In the genomic region with DNA sequence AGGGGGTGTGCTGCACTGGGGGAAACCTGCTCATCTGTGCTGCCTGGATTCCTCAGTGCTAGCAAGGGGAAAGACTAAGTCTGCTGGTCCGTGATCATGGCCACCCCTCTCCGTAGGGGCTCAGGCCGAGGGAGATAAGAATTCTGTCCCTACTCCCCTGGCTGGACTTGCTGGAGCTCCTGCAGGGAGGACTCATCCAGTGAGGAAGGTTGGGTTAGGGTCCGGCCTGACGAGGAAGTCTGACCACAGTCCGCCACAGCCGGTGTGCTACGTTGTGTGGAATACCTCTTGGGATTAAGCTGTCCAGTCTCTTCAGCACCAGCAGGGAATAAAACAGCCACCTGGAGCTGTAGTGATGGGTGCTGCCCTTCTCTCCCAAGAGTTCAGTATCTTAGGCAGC, we compare ENCODE assay signal across 15 cellular contexts.
A peak's percentile ranks its signal among the peaks of the same experiment; 100 is the strongest.
DNase-seq lines count a peak whose midpoint lies in the region; ATAC-seq, FAIRE-seq and TF ChIP-seq lines count a peak whose summit lies in the region.
"Had no signal": no experiment of that assay in that cellular context is flagged by ENCODE, and none has a peak within 500 bp of the region (broad histone marks: within the 10 kb centered on the region; RNA-seq: fewer than 3 reads in every experiment).

No MANE protein-coding gene starts in this region.

- DNase-seq in left ventricle myocardium superior = peak; percentile 10
- no peak for DNase-seq in Right ventricle myocardium superior
- no peak for DNase-seq in H1 (ENCODE audit: low read depth in 1 of 2, low spot score in 2 of 2)
- DNase-seq in osteoblast (ENCODE audit: insufficient read length, low spot score, missing footprints) = peak; percentile 0
- DNase-seq in GM03348 (ENCODE audit: low spot score) = no peak
- DNase-seq in GM13976 (ENCODE audit: low spot score) = no peak
- DNase-seq: ACHN; CD4-positive, CD25-positive, alpha-beta regulatory T cell; DMS 273 treated with DMSO at 0.1 percent for 48 hours; GM23248; H7 had no signal

- no peaks in the 10 kb centered on the region for H3K23me2 ChIP-seq in H1 (ENCODE audit: low read depth, low read length)

- no peak overlapping the region for H2BK20ac ChIP-seq in H1 (ENCODE audit: low read length)

- POLR2A ChIA-PET in H1 (lab: Charles Lee; ENCODE audit: partially characterized antibody) = no interaction called here

- no peak overlapping the region for H4K91ac ChIP-seq in H1 (replicated peaks; ENCODE audit: insufficient read length, low read length)

- CTCF ChIA-PET in H1 (lab: Charles Lee; ENCODE audit: partially characterized antibody) = no interaction called here

- intact Hi-C loops in left ventricle myocardium superior (cut with micrococcal nuclease) (no loop called here), Right ventricle myocardium superior (cut with DNase I) (no loop called here)

- H2AK5ac ChIP-seq in H1 (ENCODE audit: low read depth, low read length) = no peak overlapping the region

- H2BK12ac ChIP-seq in H1 (ENCODE audit: low read depth, low read length) = no peak overlapping the region

- WGBS in H1 (ENCODE audit: extremely low coverage in 1 of 2, insufficient coverage in 1 of 2, insufficient read length in 1 of 2, insufficient replicate concordance in 2 of 2, low coverage in 1 of 2, low lambda C conversion rate in 2 of 2, missing lambda C conversion rate in 1 of 2), 2 experiments = 91% methylated on average over 8 of the region's 8 CpGs; no CpG with 5 or more reads in 1 of the 2 experiments

- no peak for FAIRE-seq in H1 (lab: Jason Lieb, UNC)
- FAIRE-seq: GM12878 had no signal

- H4K8ac ChIP-seq in H1 (ENCODE audit: extremely low read depth, insufficient read depth, low read length) = peak overlapping the region; percentile 79; the same call in 1 of the 2 replicates

- H2BK15ac ChIP-seq in H1 (ENCODE audit: low read length) = no peak overlapping the region

- H3K14ac ChIP-seq in H1 (ENCODE audit: insufficient read length) = no peak overlapping the region

- in situ Hi-C loops in GM13976 (cut with MboI; ENCODE audit: low sequenced_read_pairs, unreplicated experiment) = no loop called here

- no peaks in the 10 kb centered on the region for H4K20me1 ChIP-seq in H1 (replicated peaks in 1 of 2; ENCODE audit: control insufficient read depth in 1 of 2, insufficient read depth in 2 of 2, low read length in 2 of 2)
- no peaks in the 10 kb centered on the region for H4K20me1 ChIP-seq in osteoblast (ENCODE audit: insufficient read depth, low read length)
- H4K20me1 ChIP-seq: BLaER1 treated with 17β-estradiol and CSF1 and Interleukin-3, amounts not matched to agents 10 nM and 100 nM had no signal

- no peak overlapping the region for H2BK5ac ChIP-seq in H1 (ENCODE audit: low read depth, low read length)

- H3K79me2 ChIP-seq in H1 (ENCODE audit: control insufficient read depth in 1 of 2, insufficient read depth in 2 of 2, low read length in 2 of 2) (no peaks in the 10 kb centered on the region), osteoblast (ENCODE audit: insufficient read depth, low read length) (no peaks in the 10 kb centered on the region)

- H3K4me3 ChIP-seq in H1 (ENCODE audit: extremely low read depth in 1 of 4, insufficient read depth in 2 of 4, low read depth in 3 of 4, low read length in 4 of 4) (no peak overlapping the region), osteoblast (ENCODE audit: insufficient read depth, low read length) (no peak overlapping the region)
- H3K4me3 ChIP-seq: BLaER1 treated with 17β-estradiol and CSF1 and Interleukin-3, amounts not matched to agents 10 nM and 100 nM; GM12878; GM23248 had no signal

- H2BK120ac ChIP-seq in H1 (replicated peaks; ENCODE audit: low read depth, low read length) = no peak overlapping the region

- TF ChIP-seq POLR2A in H1 (IDR thresholded peaks at IDR 0.05; ENCODE audit: control extremely low read depth in 1 of 2, low read depth in 2 of 2, low read length in 2 of 2) = no peak

- no peaks in the 10 kb centered on the region for H3K27me3 ChIP-seq in H1 (replicated peaks in 1 of 4; ENCODE audit: control insufficient read depth in 3 of 4, extremely low read depth in 1 of 4, insufficient read depth in 3 of 4, low read length in 3 of 4)
- no peaks in the 10 kb centered on the region for H3K27me3 ChIP-seq in osteoblast (ENCODE audit: insufficient read depth, low read length)
- H3K27me3 ChIP-seq: BLaER1 treated with 17β-estradiol and CSF1 and Interleukin-3, amounts not matched to agents 10 nM and 100 nM had no signal

- H3K27ac ChIP-seq in H1 (ENCODE audit: low read depth, low read length) (no peak overlapping the region), osteoblast (ENCODE audit: low read depth, low read length) (no peak overlapping the region)
- H3K27ac ChIP-seq: BLaER1 treated with 17β-estradiol and CSF1 and Interleukin-3, amounts not matched to agents 10 nM and 100 nM; GM23248; HL-60 had no signal

- H3K18ac ChIP-seq in H1 (ENCODE audit: extremely low read depth, low read length) = no peak overlapping the region

- H3K9me3 ChIP-seq in H1 (ENCODE audit: insufficient read depth in 2 of 2, low read depth in 1 of 2, low read length in 1 of 2) = no peaks in the 10 kb centered on the region
- H3K9me3 ChIP-seq in osteoblast (ENCODE audit: low read depth, low read length) = peaks cover 6% of the 10 kb centered on the region
- H3K9me3 ChIP-seq: BLaER1 treated with 17β-estradiol and CSF1 and Interleukin-3, amounts not matched to agents 10 nM and 100 nM had no signal

- no peaks in the 10 kb centered on the region for H3K4me1 ChIP-seq in H1 (replicated peaks in 1 of 4; ENCODE audit: control insufficient read depth in 3 of 4, insufficient read depth in 4 of 4, low read length in 3 of 4)
- no peaks in the 10 kb centered on the region for H3K4me1 ChIP-seq in osteoblast (ENCODE audit: insufficient read depth, low read length)
- H3K4me1 ChIP-seq: BLaER1 treated with 17β-estradiol and CSF1 and Interleukin-3, amounts not matched to agents 10 nM and 100 nM had no signal

- H3K4ac ChIP-seq in H1 (replicated peaks; ENCODE audit: insufficient read length, low read depth, low read length) = no peak overlapping the region

- ATAC-seq in left ventricle myocardium superior (no peak), Right ventricle myocardium superior (ENCODE audit: poor library complexity) (no peak), HG03432 (IDR thresholded peaks at IDR 0.05; ENCODE audit: unreplicated experiment) (no peak)
- ATAC-seq: GM12878 had no signal

- no peaks in the 10 kb centered on the region for H3K79me1 ChIP-seq in H1 (ENCODE audit: low read depth, low read length)

- no peak for TF ChIP-seq EP300 in H1 (IDR thresholded peaks at IDR 0.05; ENCODE audit: borderline replicate concordance in 1 of 2, low read depth in 2 of 2, low read length in 2 of 2)

- no peak overlapping the region for H4K5ac ChIP-seq in H1 (ENCODE audit: insufficient read length, low read depth, low read length)

- H3K36me3 ChIP-seq in H1 (ENCODE audit: control insufficient read depth in 2 of 4, insufficient read depth in 4 of 4, low read length in 3 of 4) = no peaks in the 10 kb centered on the region
- no peaks in the 10 kb centered on the region for H3K36me3 ChIP-seq in osteoblast (ENCODE audit: insufficient read depth, low read length)
- H3K36me3 ChIP-seq: BLaER1 treated with 17β-estradiol and CSF1 and Interleukin-3, amounts not matched to agents 10 nM and 100 nM had no signal

- H3K4me2 ChIP-seq in H1 (ENCODE audit: insufficient read depth in 1 of 2, low read depth in 2 of 2, low read length in 2 of 2) = no peak overlapping the region
- H3K4me2 ChIP-seq in osteoblast (ENCODE audit: insufficient read depth, low read length) = no peak overlapping the region
- H3K4me2 ChIP-seq: BLaER1 treated with 17β-estradiol and CSF1 and Interleukin-3, amounts not matched to agents 10 nM and 100 nM had no signal

- H2AFZ ChIP-seq in H1 (ENCODE audit: low read length) (no peak overlapping the region), osteoblast (ENCODE audit: low read length) (no peak overlapping the region)
- H2AFZ ChIP-seq: GM23248 had no signal

- no peak for TF ChIP-seq CTCF in H1 (IDR thresholded peaks at IDR 0.05; ENCODE audit: control extremely low read depth in 1 of 3, insufficient read depth in 1 of 3, low read depth in 1 of 3, low read length in 3 of 3)
- TF ChIP-seq CTCF in osteoblast (IDR thresholded peaks at IDR 0.05; ENCODE audit: extremely low read depth, low read depth, low read length) = no peak
- TF ChIP-seq CTCF in GM13976 (IDR thresholded peaks at IDR 0.05; ENCODE audit: borderline replicate concordance, control extremely low read depth, extremely low read depth, insufficient read depth, missing control alignments) = no peak

- no peak overlapping the region for H3K9ac ChIP-seq in H1 (replicated peaks in 1 of 4; ENCODE audit: extremely low read depth in 1 of 4, low read depth in 3 of 4, low read length in 3 of 4)
- H3K9ac ChIP-seq: BLaER1 treated with 17β-estradiol and CSF1 and Interleukin-3, amounts not matched to agents 10 nM and 100 nM; GM23248 had no signal

- H3K23ac ChIP-seq in H1 (ENCODE audit: insufficient read length) = no peak overlapping the region

- no peak for TF ChIP-seq RAD21 in H1 (IDR thresholded peaks at IDR 0.05 in 1 of 2, conservative IDR thresholded peaks at IDR 0.05 in 1 of 2; ENCODE audit: low read depth in 2 of 2, low read length in 2 of 2)

- H3K56ac ChIP-seq in H1 (replicated peaks; ENCODE audit: insufficient read length, low read depth, low read length) = no peak overlapping the region

TF ChIP-seq in H1, 55 proteins besides CTCF, POLR2A, EP300 and RAD21:
- TF ChIP-seq SIN3A (conservative IDR thresholded peaks at IDR 0.05 in 1 of 2, IDR thresholded peaks at IDR 0.05 in 1 of 2; ENCODE audit: low read depth in 1 of 2, low read length in 2 of 2) = no peak
TF ChIP-seq in H1: peak in this region for 0.

Comparison
In these comparisons a context has a peak if more than half of its experiments do, and no peak if none do; other contexts are left out.
1. DNase-seq: peak in left ventricle myocardium superior (single experiment) and osteoblast (single experiment); none in Right ventricle myocardium superior (single experiment), H1 (0 of 2), GM03348 (single experiment) and GM13976 (single experiment).